Comparison of ENCODE assay signal across 25 cellular contexts in the genomic region with DNA sequence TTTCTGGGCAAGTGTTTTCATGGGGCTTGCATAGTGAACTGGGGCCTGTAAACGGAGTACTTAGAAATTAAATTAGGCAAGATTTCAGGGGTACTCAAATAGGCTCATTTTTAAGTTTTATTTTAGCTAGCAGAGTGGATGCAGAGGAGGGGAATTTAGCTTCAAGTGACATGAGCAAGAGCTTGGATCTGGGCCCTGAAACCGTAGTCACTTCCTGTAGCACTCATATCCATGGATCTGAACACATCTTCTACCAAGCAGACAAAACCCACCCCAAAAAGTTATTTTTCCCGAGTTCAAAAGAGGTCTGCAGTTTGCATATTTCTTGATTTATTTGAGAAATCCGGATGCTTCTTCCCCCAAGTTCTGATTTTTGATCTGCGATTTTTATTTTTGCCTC. TPM values are rescaled to one million over a fixed set of nuclear protein-coding genes. Genes with fewer than 3 reads are reported as not detected.
A peak's percentile ranks its signal among the peaks of the same experiment; 100 is the strongest.
DNase-seq lines count a peak whose midpoint lies in the region; ATAC-seq and TF ChIP-seq lines count a peak whose summit lies in the region.
"Had no signal": no experiment of that assay in that cellular context is flagged by ENCODE, and none has a peak within 500 bp of the region (broad histone marks: within the 10 kb centered on the region; RNA-seq: fewer than 3 reads in every experiment).

No MANE protein-coding gene starts in this region.

- H3K36me3 ChIP-seq in brain microvascular endothelial cell (replicated peaks): no peaks in the 10 kb centered on the region
- H3K36me3 ChIP-seq: ovary, spleen, vagina had no signal

- H3K4me3 Mint-ChIP-seq in T-helper 2 cell treated with Interferon-gamma antibody and Interleukin-4, amounts not matched to agents 5 μg/mL and 100 μg/mL, for 36 hours: no peak overlapping the region
- H3K4me3 Mint-ChIP-seq: activated CD8-positive, alpha-beta T cell treated with anti-CD3 and anti-CD28 coated beads for 36 hours; activated naive CD8-positive, alpha-beta T cell treated with anti-CD3 and anti-CD28 coated beads, Interleukin-2, amount 10 ng/mL, durations not matched to agents 7 days and 5 days; natural killer cell treated with Interleukin-12 subunit alpha and Interleukin-12 subunit beta and Interleukin-15 and Interleukin-18, amount 100 ng/mL, for 72 hours; stimulated activated naive B cell treated with anti-CD40 and anti-IgM and Interleukin-4, amounts not matched to agents 10 μg/mL and 1 μg/mL and 100 μg/mL, for 72 hours had no signal

- H3K27me3 ChIP-seq in brain microvascular endothelial cell (replicated peaks): peaks cover 7% of the 10 kb centered on the region
- H3K27me3 ChIP-seq: ovary, spleen, testis, vagina had no signal

- H3K9me3 Mint-ChIP-seq in T-helper 2 cell treated with Interferon-gamma antibody and Interleukin-4, amounts not matched to agents 5 μg/mL and 100 μg/mL, for 36 hours: peaks cover 20% of the 10 kb centered on the region
- H3K9me3 Mint-ChIP-seq: natural killer cell treated with Interleukin-12 subunit alpha and Interleukin-12 subunit beta and Interleukin-15 and Interleukin-18, amount 100 ng/mL, for 72 hours had no signal

- peaks cover 6% of the 10 kb centered on the region for H3K27me3 Mint-ChIP-seq in T-helper 2 cell treated with Interferon-gamma antibody and Interleukin-4, amounts not matched to agents 5 μg/mL and 100 μg/mL, for 36 hours (ENCODE audit: low read depth)
- H3K27me3 Mint-ChIP-seq: activated CD8-positive, alpha-beta T cell treated with anti-CD3 and anti-CD28 coated beads for 36 hours; activated naive CD8-positive, alpha-beta T cell treated with anti-CD3 and anti-CD28 coated beads, Interleukin-2, amount 10 ng/mL, durations not matched to agents 7 days and 5 days had no signal

- H3K4me1 Mint-ChIP-seq in T-helper 2 cell treated with Interferon-gamma antibody and Interleukin-4, amounts not matched to agents 5 μg/mL and 100 μg/mL, for 36 hours (ENCODE audit: low read depth): no peaks in the 10 kb centered on the region
- H3K4me1 Mint-ChIP-seq: activated naive CD8-positive, alpha-beta T cell treated with anti-CD3 and anti-CD28 coated beads, Interleukin-2, amount 10 ng/mL, durations not matched to agents 7 days and 5 days; stimulated activated naive B cell treated with anti-CD40 and anti-IgM and Interleukin-4, amounts not matched to agents 10 μg/mL and 1 μg/mL and 100 μg/mL, for 72 hours had no signal

- in situ Hi-C loops in brain microvascular endothelial cell (cut with HindIII; ENCODE audit: low pct_ligation_motif_present, low sequenced_read_pairs): no loop called here

- ATAC-seq in GM21529 (IDR thresholded peaks at IDR 0.05; ENCODE audit: unreplicated experiment): no peak
- ATAC-seq: activated CD4-positive, CD25-positive, alpha-beta regulatory T cell treated with anti-CD3 and anti-CD28 coated beads, Interleukin-2, amount 50 U/mL, for 24 hours; activated CD8-positive, alpha-beta T cell treated with anti-CD3 and anti-CD28 coated beads for 36 hours; natural killer cell treated with Interleukin-12 subunit alpha and Interleukin-12 subunit beta and Interleukin-15 and Interleukin-18, amount 100 ng/mL, for 72 hours; stimulated activated naive B cell treated with anti-CD40 and anti-IgM and Interleukin-4, amounts not matched to agents 10 μg/mL and 1 μg/mL and 100 μg/mL, for 72 hours had no signal

- no peak overlapping the region for H3K27ac ChIP-seq in brain microvascular endothelial cell
- H3K27ac ChIP-seq: HL-60, ovary, spleen, testis, vagina had no signal

- no peak overlapping the region for H3K27ac Mint-ChIP-seq in T-helper 2 cell treated with Interferon-gamma antibody and Interleukin-4, amounts not matched to agents 5 μg/mL and 100 μg/mL, for 36 hours
- H3K27ac Mint-ChIP-seq: activated CD8-positive, alpha-beta T cell treated with anti-CD3 and anti-CD28 coated beads for 36 hours; activated naive CD8-positive, alpha-beta T cell treated with anti-CD3 and anti-CD28 coated beads, Interleukin-2, amount 10 ng/mL, durations not matched to agents 7 days and 5 days; natural killer cell treated with Interleukin-12 subunit alpha and Interleukin-12 subunit beta and Interleukin-15 and Interleukin-18, amount 100 ng/mL, for 72 hours; stimulated activated naive B cell treated with anti-CD40 and anti-IgM and Interleukin-4, amounts not matched to agents 10 μg/mL and 1 μg/mL and 100 μg/mL, for 72 hours had no signal

- H3K4me3 ChIP-seq in brain microvascular endothelial cell (ENCODE audit: low read depth, low read length): no peak overlapping the region
- H3K4me3 ChIP-seq: ovary, spleen, testis, vagina had no signal

- no peaks in the 10 kb centered on the region for H3K36me3 Mint-ChIP-seq in T-helper 2 cell treated with Interferon-gamma antibody and Interleukin-4, amounts not matched to agents 5 μg/mL and 100 μg/mL, for 36 hours (ENCODE audit: low read depth)
- H3K36me3 Mint-ChIP-seq: natural killer cell treated with Interleukin-12 subunit alpha and Interleukin-12 subunit beta and Interleukin-15 and Interleukin-18, amount 100 ng/mL, for 72 hours had no signal

- no peak for TF ChIP-seq CTCF in brain microvascular endothelial cell (IDR thresholded peaks at IDR 0.05; ENCODE audit: low read depth, low read length, missing control alignments)

- DNase-seq in Ammon's horn (ENCODE audit: low spot score) (peak; percentile 9), HT1080 (ENCODE audit: low read depth) (peak; percentile 43), brain microvascular endothelial cell (peak; percentile 24), kidney tubule cell (ENCODE audit: low spot score) (peak; percentile 6), LoVo (ENCODE audit: low spot score) (no peak), HuH-7 (ENCODE audit: low spot score) (no peak)
- DNase-seq in T-helper 2 cell treated with Interferon-gamma antibody and Interleukin-4, amounts not matched to agents 5 μg/mL and 100 μg/mL, for 36 hours (ENCODE audit: low spot score): no peak
- DNase-seq: activated CD8-positive, alpha-beta T cell treated with anti-CD3 and anti-CD28 coated beads for 36 hours; activated effector memory CD4-positive, alpha-beta T cell treated with Interleukin-2 at 50 U/mL for 16 hours; activated naive CD8-positive, alpha-beta T cell treated with anti-CD3 and anti-CD28 coated beads, Interleukin-2, amount 10 ng/mL, durations not matched to agents 7 days and 5 days; NCI-H2081; NCI-H226; NCI-H82; OCI-M1; ovary; SHP77; spleen; stimulated activated CD4-positive, alpha-beta T cell treated with anti-CD3 and anti-CD28 coated beads, Interleukin-4, amount 100 ng/mL, for 24 hours; stimulated activated naive B cell treated with anti-CD40 and anti-IgM and Interleukin-4, amounts not matched to agents 10 μg/mL and 1 μg/mL and 100 μg/mL, for 72 hours; testis had no signal

RNA-seq across cellular contexts. Expression of a gene that starts 36.8 kb away (rescaled TPM):
- total RNA-seq in HT1080 (2014; rRNA removed; shearing (Covaris generic)): 153 and 154 TPM in 2 replicates
- 138 and 179 TPM in 2 replicates for polyA plus RNA-seq in HT1080 (2015; cell fraction: cytosol; rRNA removed)
- 309 and 343 TPM in 2 replicates for polyA plus RNA-seq in HT1080 (2015; cell fraction: nucleus; rRNA removed)

Comparison
In these comparisons a context has a peak if more than half of its experiments do, and no peak if none do; other contexts are left out.
1. DNase-seq: peak in Ammon's horn (single experiment), HT1080 (single experiment), brain microvascular endothelial cell (single experiment) and kidney tubule cell (single experiment); none in T-helper 2 cell treated with Interferon-gamma antibody and Interleukin-4, amounts not matched to agents 5 μg/mL and 100 μg/mL, for 36 hours (single experiment), LoVo (single experiment) and HuH-7 (single experiment).